Comparison of ENCODE assay signal across 12 cellular contexts in the genomic region with DNA sequence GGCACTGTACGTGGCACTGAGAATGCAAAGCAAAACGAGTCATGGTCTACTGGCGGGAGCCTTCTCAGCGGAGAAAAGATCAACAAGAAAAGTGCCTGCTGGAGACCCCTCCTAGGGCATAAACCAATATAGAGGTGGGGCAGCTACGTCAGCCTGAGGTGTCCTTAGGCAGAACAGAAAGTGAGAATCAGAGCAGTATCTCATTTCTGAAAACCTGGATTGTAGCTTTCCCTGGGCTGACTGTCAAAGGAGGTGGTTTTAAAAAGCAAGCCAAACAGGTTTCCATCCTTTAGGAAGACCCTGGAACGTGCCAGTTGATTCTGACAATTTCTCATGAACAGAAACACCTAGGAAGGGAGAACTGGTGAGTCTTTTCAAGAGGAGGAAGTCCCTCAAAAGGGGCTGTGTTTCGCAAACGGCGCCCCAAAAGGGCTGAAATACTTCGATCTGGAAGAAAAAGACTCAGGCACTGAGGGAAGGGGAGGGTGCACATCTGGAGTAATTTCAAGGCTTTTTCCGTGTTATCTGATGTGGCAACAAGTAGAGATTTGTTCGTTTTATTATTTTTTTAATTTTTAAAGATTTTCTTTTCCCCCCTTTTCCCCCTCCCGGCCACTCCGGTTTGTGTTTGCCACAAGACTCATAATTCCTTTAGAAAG. TPM values are rescaled to one million over a fixed set of nuclear protein-coding genes. Genes with fewer than 3 reads are reported as not detected.
A peak's percentile ranks its signal among the peaks of the same experiment; 100 is the strongest.
DNase-seq lines count a peak whose midpoint lies in the region; TF ChIP-seq lines count a peak whose summit lies in the region.
"Not testable (repeated sequence)": the region's sequence is repeated elsewhere in the genome, so short reads cannot be mapped to it uniquely, and the experiment has no call there.
"Had no signal": no experiment of that assay in that cellular context is flagged by ENCODE, and none has a peak within 500 bp of the region (broad histone marks: within the 10 kb centered on the region; RNA-seq: fewer than 3 reads in every experiment).

No MANE protein-coding gene starts in this region.

- BruUV-seq in Calu3 (replicated peaks; lab: Mats Ljungman, UMichigan) = TSS peak; percentile 25

- not testable (repeated sequence) for TF ChIP-seq CTCF in Calu3 (IDR thresholded peaks at IDR 0.05; ENCODE audit: unreplicated experiment); WI38 (IDR thresholded peaks at IDR 0.05; ENCODE audit: low read depth, low read length); neutrophil (IDR thresholded peaks at IDR 0.05)

- intact Hi-C loops in Calu3 (cut with micrococcal nuclease; ENCODE audit: unreplicated experiment); dendritic cell treated with granulocyte-macrophage colony-stimulating factor and Interleukin-4, amounts not matched to agents 40 ng/mL and 50 ng/mL, for 4 days (cut with micrococcal nuclease): not testable (repeated sequence)

- not testable (repeated sequence) for H3K27ac Mint-ChIP-seq in Calu3 (ENCODE audit: unreplicated experiment); dendritic cell treated with granulocyte-macrophage colony-stimulating factor and Interleukin-4, amounts not matched to agents 40 ng/mL and 50 ng/mL, for 4 days

- H3K9ac ChIP-seq in stomach smooth muscle (ENCODE audit: low read length in 2 of 2) = not testable (repeated sequence)

- DNase-seq in Calu3; Jurkat, Clone E6-1 (ENCODE audit: low read depth, low spot score): not testable (repeated sequence)
- peak; percentile 3 for DNase-seq in activated gamma-delta T cell treated with Interleukin-2 at 50 U/mL for 16 hours

- not testable (repeated sequence) for H3K4me1 Mint-ChIP-seq in Calu3 (ENCODE audit: low read depth, unreplicated experiment); dendritic cell treated with granulocyte-macrophage colony-stimulating factor and Interleukin-4, amounts not matched to agents 40 ng/mL and 50 ng/mL, for 4 days (ENCODE audit: low read depth)

- H3K27me3 ChIP-seq in neutrophil; stomach smooth muscle (ENCODE audit: control insufficient read depth in 1 of 2, insufficient read depth in 2 of 2, low read length in 2 of 2): not testable (repeated sequence)

- H3K27ac ChIP-seq in neutrophil = peak overlapping the region; percentile 72
- not testable (repeated sequence) for H3K27ac ChIP-seq in stomach smooth muscle (ENCODE audit: low read length)

- peak overlapping the region; percentile 41 for H3K4me3 Mint-ChIP-seq in Calu3 (ENCODE audit: low read depth, unreplicated experiment)
- peak overlapping the region; percentile 34 for H3K4me3 Mint-ChIP-seq in dendritic cell treated with granulocyte-macrophage colony-stimulating factor and Interleukin-4, amounts not matched to agents 40 ng/mL and 50 ng/mL, for 4 days

- H3K4me3 ChIP-seq in Jurkat, Clone E6-1 (ENCODE audit: low read length) = peak overlapping the region; percentile 16; the same call in 1 of the 2 replicates
- H3K4me3 ChIP-seq in WI38 (ENCODE audit: low read depth, low read length) = peak overlapping the region; percentile 26; the same call in 1 of the 2 replicates
- peak overlapping the region; percentile 15; the same call in 1 of the 2 replicates for H3K4me3 ChIP-seq in iPS-18c (ENCODE audit: insufficient read depth, low read depth, low read length)
- peak overlapping the region; percentile 44 to 50 for H3K4me3 ChIP-seq in neutrophil (ENCODE audit: low read depth in 1 of 2, low read length in 1 of 2)
- H3K4me3 ChIP-seq in stomach smooth muscle (ENCODE audit: low read length in 2 of 2) = peak overlapping the region; percentile 8 to 31

- not testable (repeated sequence) for H3K9me3 Mint-ChIP-seq in Calu3 (ENCODE audit: low read depth, unreplicated experiment); dendritic cell treated with granulocyte-macrophage colony-stimulating factor and Interleukin-4, amounts not matched to agents 40 ng/mL and 50 ng/mL, for 4 days

- H3K4me1 ChIP-seq in neutrophil (ENCODE audit: control insufficient read depth in 1 of 2, insufficient read depth in 1 of 2, low read depth in 1 of 2, low read length in 1 of 2); stomach smooth muscle (ENCODE audit: control insufficient read depth, insufficient read depth, low read length): not testable (repeated sequence)

- not testable (repeated sequence) for H3K36me3 Mint-ChIP-seq in Calu3 (ENCODE audit: insufficient read depth, unreplicated experiment); dendritic cell treated with granulocyte-macrophage colony-stimulating factor and Interleukin-4, amounts not matched to agents 40 ng/mL and 50 ng/mL, for 4 days (ENCODE audit: low read depth)

- not testable (repeated sequence) for H3K36me3 ChIP-seq in neutrophil; stomach smooth muscle (ENCODE audit: control insufficient read depth in 2 of 2, insufficient read depth in 2 of 2, low read length in 2 of 2)

- CTCF ChIA-PET in Calu3 (lab: Charles Lee) = not testable (repeated sequence)

- not testable (repeated sequence) for H3K9me3 ChIP-seq in iPS-18c (ENCODE audit: control insufficient read depth, insufficient read depth, low read length); neutrophil; stomach smooth muscle (ENCODE audit: control insufficient read depth in 2 of 2, low read length in 2 of 2)

- H3K27me3 Mint-ChIP-seq in Calu3 (ENCODE audit: unreplicated experiment); dendritic cell treated with granulocyte-macrophage colony-stimulating factor and Interleukin-4, amounts not matched to agents 40 ng/mL and 50 ng/mL, for 4 days: not testable (repeated sequence)

RNA-seq across cellular contexts. Expression of a gene that starts 22.5 kb away (rescaled TPM):
- total RNA-seq in Calu3 (2022) = not detected in 2 replicates
- not detected for polyA plus RNA-seq in Jurkat, Clone E6-1 (2012; ENCODE audit: insufficient read depth, insufficient read length)
- total RNA-seq: glomerular endothelial cell, sciatic nerve, SJSA1 had no signal
- polyA plus RNA-seq: K562 had no signal
